In genomic region chr11:80822248-80822647, GRCh38 we compare ENCODE assay signal across 22 cellular contexts.
"Had no signal": no experiment of that assay in that cellular context is flagged by ENCODE, and none has a peak within 500 bp of the region (broad histone marks: within the 10 kb centered on the region; RNA-seq: fewer than 3 reads in every experiment).

No MANE protein-coding gene starts in this region.

- H3K36me3 ChIP-seq: brain microvascular endothelial cell, left ventricle myocardium inferior, stomach, transverse colon, vagina had no signal

- ATAC-seq: activated CD8-positive, alpha-beta T cell treated with anti-CD3 and anti-CD28 coated beads, Interleukin-2, amount 10 ng/mL, durations not matched to agents 7 days and 5 days; activated naive CD4-positive, alpha-beta T cell treated with anti-CD3 and anti-CD28 coated beads, Interleukin-2, amount 50 U/mL, for 72 hours; foreskin keratinocyte; sciatic nerve; stimulated activated memory B cell treated with anti-CD40 and anti-IgM and Interleukin-4, amounts not matched to agents 10 μg/mL and 1 μg/mL and 100 μg/mL, for 72 hours; T-helper 17 cell had no signal

- DNase-seq: activated CD4-positive, alpha-beta T cell treated with anti-CD3 and anti-CD28 coated beads for 1 hour; activated CD4-positive, alpha-beta T cell treated with anti-CD3 and anti-CD28 coated beads, Interleukin-2, amount 50 U/mL, for 1 hour; activated CD8-positive, alpha-beta T cell treated with anti-CD3 and anti-CD28 coated beads, Interleukin-2, amount 10 ng/mL, durations not matched to agents 7 days and 5 days; aorta; brain microvascular endothelial cell; caudate nucleus; dermis blood vessel endothelial cell; effector memory CD4-positive, alpha-beta T cell; foreskin keratinocyte; immature natural killer cell; left ventricle myocardium inferior; occipital lobe; small intestine; stomach; T-helper 17 cell; transverse colon had no signal

- H3K4me1 Mint-ChIP-seq: immature natural killer cell, T-helper 17 cell had no signal

- H3K4me3 Mint-ChIP-seq: activated CD8-positive, alpha-beta T cell treated with anti-CD3 and anti-CD28 coated beads, Interleukin-2, amount 10 ng/mL, durations not matched to agents 7 days and 5 days; immature natural killer cell; nephron; stimulated activated memory B cell treated with anti-CD40 and anti-IgM and Interleukin-4, amounts not matched to agents 10 μg/mL and 1 μg/mL and 100 μg/mL, for 72 hours; T-helper 17 cell had no signal

- H3K4me2 ChIP-seq: hepatocyte had no signal

- H3K79me2 ChIP-seq: hepatocyte had no signal

- H3K4me3 ChIP-seq: hepatocyte, left ventricle myocardium inferior, stomach, transverse colon, vagina had no signal

- H3K27ac ChIP-seq: brain microvascular endothelial cell, foreskin keratinocyte, hepatocyte, left ventricle myocardium inferior, stomach, transverse colon, vagina had no signal

- H3K36me3 Mint-ChIP-seq: activated naive CD4-positive, alpha-beta T cell treated with anti-CD3 and anti-CD28 coated beads, Interleukin-2, amount 50 U/mL, for 72 hours; immature natural killer cell; stimulated activated memory B cell treated with anti-CD40 and anti-IgM and Interleukin-4, amounts not matched to agents 10 μg/mL and 1 μg/mL and 100 μg/mL, for 72 hours had no signal

- H3K27ac Mint-ChIP-seq: activated CD8-positive, alpha-beta T cell treated with anti-CD3 and anti-CD28 coated beads, Interleukin-2, amount 10 ng/mL, durations not matched to agents 7 days and 5 days; activated naive CD4-positive, alpha-beta T cell treated with anti-CD3 and anti-CD28 coated beads, Interleukin-2, amount 50 U/mL, for 72 hours; immature natural killer cell; nephron; stimulated activated memory B cell treated with anti-CD40 and anti-IgM and Interleukin-4, amounts not matched to agents 10 μg/mL and 1 μg/mL and 100 μg/mL, for 72 hours; T-helper 17 cell had no signal

- H2AFZ ChIP-seq: hepatocyte had no signal

- H3K27me3 ChIP-seq: brain microvascular endothelial cell, foreskin keratinocyte, hepatocyte, stomach, transverse colon, vagina had no signal

- H3K9me3 Mint-ChIP-seq: nephron; stimulated activated memory B cell treated with anti-CD40 and anti-IgM and Interleukin-4, amounts not matched to agents 10 μg/mL and 1 μg/mL and 100 μg/mL, for 72 hours had no signal

- H3K9me3 ChIP-seq: left ventricle myocardium inferior, stomach, transverse colon, vagina had no signal

- H3K27me3 Mint-ChIP-seq: stimulated activated memory B cell treated with anti-CD40 and anti-IgM and Interleukin-4, amounts not matched to agents 10 μg/mL and 1 μg/mL and 100 μg/mL, for 72 hours; T-helper 17 cell had no signal

- H3K4me1 ChIP-seq: foreskin keratinocyte, left ventricle myocardium inferior, stomach, transverse colon, vagina had no signal
